In the genomic region with DNA sequence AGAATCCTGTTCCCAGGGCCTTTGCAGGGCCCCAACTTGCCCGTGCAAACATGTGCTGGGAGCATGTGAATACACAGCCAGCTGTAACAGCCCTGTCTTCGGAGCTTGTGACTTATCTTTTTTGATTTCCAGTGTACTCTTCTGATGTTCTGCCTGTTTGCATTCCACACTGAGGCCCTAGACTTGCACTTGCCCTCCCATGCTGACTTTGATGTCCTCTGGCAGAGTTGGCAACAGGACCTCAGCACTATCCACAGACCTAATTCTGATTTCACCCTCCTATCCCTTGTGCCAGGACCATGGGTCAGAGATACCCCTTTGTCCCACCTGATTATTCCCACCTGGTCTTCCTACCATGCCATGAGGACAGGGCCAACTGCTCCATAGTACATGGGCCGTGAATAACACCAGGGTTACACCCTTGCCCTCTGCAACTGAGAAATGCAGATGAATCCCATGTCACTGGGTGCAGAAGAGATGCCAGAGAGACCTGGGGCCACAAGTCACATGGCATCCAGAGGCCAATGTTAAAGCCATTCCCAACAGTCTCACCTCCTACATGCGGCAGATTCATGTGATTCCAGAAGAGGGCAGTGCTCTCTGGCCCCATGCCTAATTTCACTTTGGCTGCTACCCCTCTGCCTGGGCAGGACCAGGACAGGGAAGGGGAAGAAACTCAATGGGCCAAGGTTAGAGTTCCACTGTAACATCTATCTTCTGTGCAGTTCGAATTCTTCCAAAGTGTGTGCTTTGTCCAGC, we compare ENCODE assay signal across 9 cellular contexts. TPM values are rescaled to one million over a fixed set of nuclear protein-coding genes. Genes with fewer than 3 reads are reported as not detected.
DNase-seq lines count a peak whose midpoint lies in the region; ATAC-seq and TF ChIP-seq lines count a peak whose summit lies in the region.
"Had no signal": no experiment of that assay in that cellular context is flagged by ENCODE, and none has a peak within 500 bp of the region (broad histone marks: within the 10 kb centered on the region; RNA-seq: fewer than 3 reads in every experiment).

No MANE protein-coding gene starts in this region.

- H3K9me3 ChIP-seq in fibroblast of lung (ENCODE audit: control insufficient read depth, insufficient read depth, low read depth, low read length) (no peaks in the 10 kb centered on the region), parathyroid adenoma (ENCODE audit: control insufficient read depth, low read length) (no peaks in the 10 kb centered on the region), colonic mucosa (no peaks in the 10 kb centered on the region)

- H3K79me2 ChIP-seq in fibroblast of lung (ENCODE audit: control insufficient read depth, insufficient read depth, low read length) (no peaks in the 10 kb centered on the region), parathyroid adenoma (peaks cover 8% of the 10 kb centered on the region)

- no peak overlapping the region for H2AFZ ChIP-seq in fibroblast of lung (ENCODE audit: low read length)
- no peak overlapping the region for H2AFZ ChIP-seq in parathyroid adenoma

- H3K27ac ChIP-seq in fibroblast of lung (ENCODE audit: insufficient read depth, low read length) (no peak overlapping the region), parathyroid adenoma (no peak overlapping the region), colonic mucosa (no peak overlapping the region)

- DNase-seq in GDM1 (lab: John Stamatoyannopoulos, UW) = peak; percentile 35
- DNase-seq in NCI-H69 (lab: John Stamatoyannopoulos, UW) = peak; percentile 44
- DNase-seq in fibroblast of lung (ENCODE audit: low read depth in 2 of 2) = peak; percentile 17 to 44
- DNase-seq in amniotic stem cell (lab: John Stamatoyannopoulos, UW) = no peak
- no peak for DNase-seq in germinal center (ENCODE audit: low spot score)
- no peak for DNase-seq in colonic mucosa
- DNase-seq: T-cell had no signal

- no peak overlapping the region for H3K9ac ChIP-seq in fibroblast of lung (ENCODE audit: insufficient read depth, low read length)
- no peak overlapping the region for H3K9ac ChIP-seq in parathyroid adenoma
- H3K9ac ChIP-seq in colonic mucosa (ENCODE audit: low read depth in 2 of 2, low read length in 2 of 2) = no peak overlapping the region

- no peaks in the 10 kb centered on the region for H3K27me3 ChIP-seq in fibroblast of lung (ENCODE audit: control insufficient read depth, insufficient read depth, low read length)
- H3K27me3 ChIP-seq in parathyroid adenoma (ENCODE audit: control insufficient read depth, insufficient read depth, low read length) = no peaks in the 10 kb centered on the region
- no peaks in the 10 kb centered on the region for H3K27me3 ChIP-seq in colonic mucosa

- intact Hi-C loops in colonic mucosa (cut with DNase I) = no loop called here

- no peak for ATAC-seq in HG03354 (IDR thresholded peaks at IDR 0.05; ENCODE audit: poor library complexity, severe bottlenecking, unreplicated experiment)
- ATAC-seq: T-cell had no signal

- H3K36me3 ChIP-seq in fibroblast of lung (ENCODE audit: control insufficient read depth, insufficient read depth, low read length) (peaks cover 11% of the 10 kb centered on the region), parathyroid adenoma (ENCODE audit: control insufficient read depth, insufficient read depth, low read length) (no peaks in the 10 kb centered on the region), colonic mucosa (no peaks in the 10 kb centered on the region)

- H4K20me1 ChIP-seq in fibroblast of lung (ENCODE audit: control insufficient read depth, extremely low read depth, insufficient read depth, low read length) = no peaks in the 10 kb centered on the region

- H3K4me2 ChIP-seq in fibroblast of lung (ENCODE audit: extremely low read depth, insufficient read depth, low read length) = no peak overlapping the region
- no peak overlapping the region for H3K4me2 ChIP-seq in parathyroid adenoma (ENCODE audit: low read length)

- H3K4me1 ChIP-seq in fibroblast of lung (ENCODE audit: control insufficient read depth, extremely low read depth, insufficient read depth, low read length) (no peaks in the 10 kb centered on the region), parathyroid adenoma (no peaks in the 10 kb centered on the region), colonic mucosa (no peaks in the 10 kb centered on the region)

- H3K4me3 ChIP-seq in fibroblast of lung (replicated peaks in 1 of 4; ENCODE audit: control extremely low read depth in 1 of 4, insufficient read depth in 1 of 4, low read depth in 3 of 4, low read length in 4 of 4) (no peak overlapping the region), parathyroid adenoma (ENCODE audit: low read depth, low read length) (no peak overlapping the region), colonic mucosa (no peak overlapping the region)

- TF ChIP-seq CTCF in fibroblast of lung (conservative IDR thresholded peaks at IDR 0.05 in 1 of 2, IDR thresholded peaks at IDR 0.05 in 1 of 2; ENCODE audit: low read depth in 1 of 2, low read length in 2 of 2) = peak; percentile 18 to 48
- TF ChIP-seq CTCF in parathyroid adenoma (IDR thresholded peaks at IDR 0.05) = peak; percentile 25
- no peak for TF ChIP-seq CTCF in colonic mucosa (IDR thresholded peaks at IDR 0.05)

RNA-seq across cellular contexts. Expression of gene SCRN1, which starts 43.0 kb away (rescaled TPM):
- total RNA-seq in fibroblast of lung = 86.5 and 142 TPM in 2 replicates
- 107 and 124 TPM in 2 replicates for polyA plus RNA-seq in fibroblast of lung
- 82.2 and 90.0 TPM in 2 replicates for polyA plus RNA-seq in fibroblast of lung (2012)
- polyA minus RNA-seq in fibroblast of lung (ENCODE audit: low replicate concordance) = 64.0 and 69.4 TPM in 2 replicates
- 10 to 100 TPM; 13.2 to 17.1 TPM for total RNA-seq in colonic mucosa

Comparison
In these comparisons a context has a peak if more than half of its experiments do, and no peak if none do; other contexts are left out.
1. DNase-seq: peak in GDM1 (single experiment), NCI-H69 (single experiment) and fibroblast of lung (2 of 2); none in amniotic stem cell (single experiment), germinal center (single experiment) and colonic mucosa (single experiment).